15 cellular contexts compared by ENCODE assay signal in the genomic region with DNA sequence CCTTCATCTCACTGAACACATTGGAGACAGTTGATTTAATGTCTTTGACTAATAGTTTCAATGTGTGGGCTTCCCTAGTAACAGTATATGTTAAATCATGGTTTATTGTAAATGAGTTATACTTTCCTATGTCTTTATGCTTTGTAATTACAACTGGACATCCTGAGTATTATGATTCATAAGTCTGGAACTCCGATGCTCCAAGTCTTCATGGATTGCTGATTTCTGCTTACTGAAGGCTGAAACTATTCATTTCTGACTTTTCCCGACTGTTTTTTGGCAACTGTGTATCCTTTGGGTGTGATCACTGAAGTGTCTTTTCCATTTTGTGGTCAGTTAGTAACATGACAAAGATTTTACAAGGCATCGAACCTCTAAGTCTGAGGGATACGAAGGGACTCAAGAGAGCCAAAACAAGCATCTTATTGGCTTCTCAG. TPM values are rescaled to one million over a fixed set of nuclear protein-coding genes. Genes with fewer than 3 reads are reported as not detected.
DNase-seq lines count a peak whose midpoint lies in the region; ATAC-seq and TF ChIP-seq lines count a peak whose summit lies in the region.
"Had no signal": no experiment of that assay in that cellular context is flagged by ENCODE, and none has a peak within 500 bp of the region (broad histone marks: within the 10 kb centered on the region; RNA-seq: fewer than 3 reads in every experiment).

No MANE protein-coding gene starts in this region.

- H3K9me3 Mint-ChIP-seq in activated T-cell treated with anti-CD3 and anti-CD28 coated beads, Interleukin-2, amount 50 U/mL, for 24 hours, result no peaks in the 10 kb centered on the region
- H3K9me3 Mint-ChIP-seq: activated CD4-positive, alpha-beta T cell treated with anti-CD3 and anti-CD28 coated beads, Interleukin-2, amount 10 ng/mL, durations not matched to agents 24 days and 14 days had no signal

- H3K9ac ChIP-seq in smooth muscle cell (ENCODE audit: low read depth), result peak overlapping the region; percentile 59

- H3K4me3 Mint-ChIP-seq in activated T-cell treated with anti-CD3 and anti-CD28 coated beads, Interleukin-2, amount 50 U/mL, for 24 hours, result no peak overlapping the region
- H3K4me3 Mint-ChIP-seq: activated CD4-positive, alpha-beta T cell treated with anti-CD3 and anti-CD28 coated beads, Interleukin-2, amount 10 ng/mL, durations not matched to agents 24 days and 14 days had no signal

- H4K20me1 ChIP-seq in smooth muscle cell (ENCODE audit: low read depth), result no peaks in the 10 kb centered on the region

- H3F3A ChIP-seq in smooth muscle cell (ENCODE audit: low read depth), result no peaks in the 10 kb centered on the region

- H3K36me3 Mint-ChIP-seq in activated T-cell treated with anti-CD3 and anti-CD28 coated beads, Interleukin-2, amount 50 U/mL, for 24 hours (ENCODE audit: low read depth), result no peaks in the 10 kb centered on the region

- H2AFZ ChIP-seq in smooth muscle cell (ENCODE audit: low read depth), result no peak overlapping the region

- H3K27ac Mint-ChIP-seq in activated T-cell treated with anti-CD3 and anti-CD28 coated beads, Interleukin-2, amount 50 U/mL, for 24 hours, result peak overlapping the region; percentile 6
- H3K27ac Mint-ChIP-seq: activated CD4-positive, alpha-beta T cell treated with anti-CD3 and anti-CD28 coated beads, Interleukin-2, amount 10 ng/mL, durations not matched to agents 24 days and 14 days had no signal

- TF ChIP-seq CTCF in fibroblast of mammary gland (conservative IDR thresholded peaks at IDR 0.05; ENCODE audit: control insufficient read depth, insufficient read depth, low read depth, low read length) (no peak), smooth muscle cell (IDR thresholded peaks at IDR 0.05; ENCODE audit: borderline replicate concordance, insufficient read depth, poor library complexity, severe bottlenecking) (no peak)

- H3K4me2 ChIP-seq in smooth muscle cell, result peak overlapping the region; percentile 33

- H3K4me3 ChIP-seq in SJSA1 (no peak overlapping the region), fibroblast of mammary gland (ENCODE audit: control insufficient read depth, low read depth, low read length) (no peak overlapping the region), smooth muscle cell (no peak overlapping the region)

- peaks cover 35% of the 10 kb centered on the region for H3K4me1 Mint-ChIP-seq in activated T-cell treated with anti-CD3 and anti-CD28 coated beads, Interleukin-2, amount 50 U/mL, for 24 hours (ENCODE audit: low read depth)

- no peaks in the 10 kb centered on the region for H3K9me3 ChIP-seq in SJSA1 (replicated peaks)
- H3K9me3 ChIP-seq in smooth muscle cell (replicated peaks; ENCODE audit: low read depth), result no peaks in the 10 kb centered on the region

- no peak for ATAC-seq in GM19467 (IDR thresholded peaks at IDR 0.05; ENCODE audit: unreplicated experiment)
- ATAC-seq: right cardiac atrium had no signal

- 14% methylated on average over 4 of the region's 4 CpGs for WGBS in smooth muscle cell (ENCODE audit: low lambda C conversion rate)

- H3K4me1 ChIP-seq in SJSA1 (replicated peaks), result peaks cover 28% of the 10 kb centered on the region
- no peaks in the 10 kb centered on the region for H3K4me1 ChIP-seq in smooth muscle cell (ENCODE audit: low read depth)

- no peaks in the 10 kb centered on the region for H3K36me3 ChIP-seq in SJSA1
- no peaks in the 10 kb centered on the region for H3K36me3 ChIP-seq in smooth muscle cell (ENCODE audit: low read depth)

- DNase-seq in activated T-cell treated with anti-CD3 and anti-CD28 coated beads, Interleukin-2, amount 50 U/mL, for 24 hours, result no peak
- DNase-seq in activated T-cell treated with anti-CD3 and anti-CD28 coated beads, Interleukin-2, amount 50 U/mL, for 1 hour, result no peak
- DNase-seq in SJSA1 (ENCODE audit: low read depth in 1 of 2, low spot score in 2 of 2) (peak in 1 of 2 experiments; percentile 83), fibroblast of mammary gland (ENCODE audit: low read depth) (peak; percentile 98), smooth muscle cell (lab: John Stamatoyannopoulos, UW; ENCODE audit: unreplicated experiment) (no peak), CD1c-positive myeloid dendritic cell (ENCODE audit: extremely low spot score) (no peak), HuH-7 (ENCODE audit: low spot score) (no peak)
- DNase-seq: 8988T; activated CD4-positive, alpha-beta T cell treated with anti-CD3 and anti-CD28 coated beads, Interleukin-2, amount 10 ng/mL, durations not matched to agents 24 days and 14 days; activated naive CD4-positive, alpha-beta T cell treated with Interleukin-2 at 50 U/mL for 16 hours; right cardiac atrium had no signal

- H3K27ac ChIP-seq in SJSA1, result peak overlapping the region; percentile 79
- peak overlapping the region; percentile 71 for H3K27ac ChIP-seq in smooth muscle cell (ENCODE audit: low read depth)

- H3K79me2 ChIP-seq in smooth muscle cell (ENCODE audit: low read depth), result no peaks in the 10 kb centered on the region

- peaks cover 32% of the 10 kb centered on the region for H3K27me3 Mint-ChIP-seq in activated T-cell treated with anti-CD3 and anti-CD28 coated beads, Interleukin-2, amount 50 U/mL, for 24 hours

- no peaks in the 10 kb centered on the region for H3K27me3 ChIP-seq in SJSA1 (replicated peaks)
- H3K27me3 ChIP-seq in smooth muscle cell (ENCODE audit: low read depth), result no peaks in the 10 kb centered on the region

RNA-seq across cellular contexts. Expression of gene CD70, which starts 20.0 kb away (rescaled TPM):
- 122 and 128 TPM in 2 replicates for total RNA-seq in SJSA1 (2014; rRNA removed; shearing (Covaris generic))
- 0.54 TPM in 1 of 2 replicates, not detected in the other for total RNA-seq in smooth muscle cell
- polyA plus RNA-seq in smooth muscle cell, result not detected in 2 replicates
- total RNA-seq: HT-29, lower leg skin, right cardiac atrium, SK-MEL-5 had no signal
- polyA plus RNA-seq: right cardiac atrium had no signal

RNA-seq across cellular contexts. Expression of gene TNFSF14, which starts 59.0 kb away (rescaled TPM):
- total RNA-seq in SJSA1 (2014; rRNA removed; shearing (Covaris generic)), result not detected in 2 replicates
- not detected in 2 replicates for total RNA-seq in smooth muscle cell
- not detected in 2 replicates for polyA plus RNA-seq in smooth muscle cell
- total RNA-seq: HT-29, SK-MEL-5 had no signal

Comparison
In these comparisons a context has a peak if more than half of its experiments do, and no peak if none do; other contexts are left out.
1. RNA of gene CD70, which starts 20.0 kb away (total RNA-seq): 122 to 128 TPM in SJSA1; 0.54 TPM in smooth muscle cell; every median in the first group is over 10 times any median in the second.